8 cellular contexts compared by ENCODE assay signal in genomic region chrX:110180928-110181310, GRCh38.
DNase-seq lines count a peak whose midpoint lies in the region; ATAC-seq and TF ChIP-seq lines count a peak whose summit lies in the region.
"Had no signal": no experiment of that assay in that cellular context is flagged by ENCODE, and none has a peak within 500 bp of the region (broad histone marks: within the 10 kb centered on the region; RNA-seq: fewer than 3 reads in every experiment).

No MANE protein-coding gene starts in this region.

- H3K36me3 ChIP-seq in vagina, result no peaks in the 10 kb centered on the region
- 0 out of 2 replicates have a peak, but pooled peaks cover 2% of the 10 kb centered on the region for H3K36me3 ChIP-seq in MM.1S (replicated peaks; ENCODE audit: insufficient read depth, low read length)
- H3K36me3 ChIP-seq: Peyer's patch had no signal

- H3K4me2 ChIP-seq in MM.1S (ENCODE audit: low read depth, low read length), result no peak overlapping the region

- H3F3A ChIP-seq in MM.1S (ENCODE audit: insufficient read depth, low read length), result no peaks in the 10 kb centered on the region

- intact Hi-C loops in vagina (cut with DNase I), result no loop called here

- peaks cover 11% of the 10 kb centered on the region for H3K4me1 ChIP-seq in vagina
- no peaks in the 10 kb centered on the region for H3K4me1 ChIP-seq in MM.1S (ENCODE audit: low read length)
- H3K4me1 ChIP-seq: Peyer's patch had no signal

- no peaks in the 10 kb centered on the region for H3K9me3 ChIP-seq in vagina
- H3K9me3 ChIP-seq in MM.1S (replicated peaks; ENCODE audit: insufficient read depth, low read length), result no peaks in the 10 kb centered on the region
- H3K9me3 ChIP-seq: Peyer's patch had no signal

- peaks cover 4% of the 10 kb centered on the region; the same call in 1 of the 2 replicates for H3K79me2 ChIP-seq in MM.1S (ENCODE audit: low read length)

- H3K4me3 ChIP-seq in astrocyte of the spinal cord (ENCODE audit: low read depth, low read length), result no peak overlapping the region
- H3K4me3 ChIP-seq in vagina, result no peak overlapping the region
- no peak overlapping the region for H3K4me3 ChIP-seq in MM.1S (ENCODE audit: low read length)
- H3K4me3 ChIP-seq: Peyer's patch had no signal

- TF ChIP-seq CTCF in astrocyte of the spinal cord (IDR thresholded peaks at IDR 0.05; ENCODE audit: low read depth, low read length) (no peak), vagina (IDR thresholded peaks at IDR 0.05) (no peak), MM.1S (IDR thresholded peaks at IDR 0.05; ENCODE audit: low read length) (no peak)

- no peak for TF ChIP-seq POLR2A in vagina (IDR thresholded peaks at IDR 0.05)

- H4K20me1 ChIP-seq in MM.1S (ENCODE audit: insufficient read depth, low read length), result no peaks in the 10 kb centered on the region

- no peaks in the 10 kb centered on the region for H3K9me2 ChIP-seq in MM.1S (replicated peaks; ENCODE audit: insufficient read depth, low read length)

- ATAC-seq in GM19372 (IDR thresholded peaks at IDR 0.05; ENCODE audit: low read depth, unreplicated experiment), result peak; percentile 91
- ATAC-seq in HG03064 (IDR thresholded peaks at IDR 0.05; ENCODE audit: low read depth, unreplicated experiment), result peak; percentile 84

- peak overlapping the region; percentile 18 for H3K27ac ChIP-seq in vagina
- no peak overlapping the region for H3K27ac ChIP-seq in MM.1S (ENCODE audit: low read length)
- H3K27ac ChIP-seq: Peyer's patch had no signal

- in situ Hi-C loops in astrocyte of the spinal cord (cut with HindIII; ENCODE audit: low sequenced_read_pairs), result no loop called here

- H2AFZ ChIP-seq in MM.1S (ENCODE audit: low read length), result no peak overlapping the region

- no peak overlapping the region for H3K9ac ChIP-seq in MM.1S (ENCODE audit: low read length)

- DNase-seq in astrocyte of the spinal cord (ENCODE audit: low read depth, low spot score) (peak; percentile 67), vagina (ENCODE audit: extremely low spot score in 2 of 2) (no peak), NCI-H524 treated with DMSO at 0.1 percent for 48 hours (lab: John Stamatoyannopoulos, UW) (no peak), MM.1S (no peak), DMS153 (lab: John Stamatoyannopoulos, UW) (no peak)
- DNase-seq: Peyer's patch had no signal

- no peaks in the 10 kb centered on the region for H3K27me3 ChIP-seq in vagina
- no peaks in the 10 kb centered on the region for H3K27me3 ChIP-seq in MM.1S (replicated peaks; ENCODE audit: insufficient read depth, low read length)
- H3K27me3 ChIP-seq: Peyer's patch had no signal
